ENCODE assay signal across 1 cellular context in the genomic region with DNA sequence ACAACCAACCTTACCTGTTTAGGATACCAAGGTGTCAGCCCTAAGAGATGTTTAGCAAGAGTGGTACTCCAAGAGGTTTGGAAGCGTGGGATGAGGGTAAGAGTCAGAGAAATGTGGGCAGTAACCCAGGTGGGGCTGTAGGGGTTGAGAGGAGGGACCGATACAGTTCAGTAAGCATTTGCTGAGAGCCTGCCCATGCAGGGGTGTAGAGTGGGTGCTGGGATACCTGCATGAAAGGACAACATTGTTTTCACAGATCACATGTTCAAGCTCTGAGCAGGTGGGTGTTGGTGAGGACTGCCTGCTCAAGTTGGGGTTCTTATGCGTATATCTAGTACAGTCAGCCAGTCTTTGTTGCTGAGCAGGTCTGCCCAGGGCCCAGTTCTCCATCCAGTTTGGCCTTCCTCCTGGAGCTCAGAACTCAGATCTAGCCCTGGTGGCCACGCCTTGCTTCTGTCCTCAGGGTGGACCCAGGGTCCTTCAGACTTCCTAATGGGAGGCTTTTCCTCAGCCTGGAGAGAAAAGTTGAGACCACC.
TF ChIP-seq lines count a peak whose summit lies in the region.

No MANE protein-coding gene starts in this region.

TF ChIP-seq in SK-N-SH treated with all-trans-retinoic acid at 6 μM for 48 hours, 23 proteins besides CTCF, POLR2A, EP300 and RAD21 (continued from another document):
- TF ChIP-seq, protein P1, sequence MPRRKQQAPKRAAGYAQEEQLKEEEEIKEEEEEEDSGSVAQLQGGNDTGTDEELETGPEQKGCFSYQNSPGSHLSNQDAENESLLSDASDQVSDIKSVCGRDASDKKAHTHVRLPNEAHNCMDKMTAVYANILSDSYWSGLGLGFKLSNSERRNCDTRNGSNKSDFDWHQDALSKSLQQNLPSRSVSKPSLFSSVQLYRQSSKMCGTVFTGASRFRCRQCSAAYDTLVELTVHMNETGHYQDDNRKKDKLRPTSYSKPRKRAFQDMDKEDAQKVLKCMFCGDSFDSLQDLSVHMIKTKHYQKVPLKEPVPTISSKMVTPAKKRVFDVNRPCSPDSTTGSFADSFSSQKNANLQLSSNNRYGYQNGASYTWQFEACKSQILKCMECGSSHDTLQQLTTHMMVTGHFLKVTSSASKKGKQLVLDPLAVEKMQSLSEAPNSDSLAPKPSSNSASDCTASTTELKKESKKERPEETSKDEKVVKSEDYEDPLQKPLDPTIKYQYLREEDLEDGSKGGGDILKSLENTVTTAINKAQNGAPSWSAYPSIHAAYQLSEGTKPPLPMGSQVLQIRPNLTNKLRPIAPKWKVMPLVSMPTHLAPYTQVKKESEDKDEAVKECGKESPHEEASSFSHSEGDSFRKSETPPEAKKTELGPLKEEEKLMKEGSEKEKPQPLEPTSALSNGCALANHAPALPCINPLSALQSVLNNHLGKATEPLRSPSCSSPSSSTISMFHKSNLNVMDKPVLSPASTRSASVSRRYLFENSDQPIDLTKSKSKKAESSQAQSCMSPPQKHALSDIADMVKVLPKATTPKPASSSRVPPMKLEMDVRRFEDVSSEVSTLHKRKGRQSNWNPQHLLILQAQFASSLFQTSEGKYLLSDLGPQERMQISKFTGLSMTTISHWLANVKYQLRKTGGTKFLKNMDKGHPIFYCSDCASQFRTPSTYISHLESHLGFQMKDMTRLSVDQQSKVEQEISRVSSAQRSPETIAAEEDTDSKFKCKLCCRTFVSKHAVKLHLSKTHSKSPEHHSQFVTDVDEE (CRISPR knock-in tag; IDR thresholded peaks at IDR 0.05) = no peak
- TF ChIP-seq ZNF565 (CRISPR knock-in tag; conservative IDR thresholded peaks at IDR 0.05; ENCODE audit: low read depth) = no peak
- no peak for TF ChIP-seq TCF4 (CRISPR knock-in tag; IDR thresholded peaks at IDR 0.05; ENCODE audit: borderline replicate concordance)
- TF ChIP-seq, protein P2, sequence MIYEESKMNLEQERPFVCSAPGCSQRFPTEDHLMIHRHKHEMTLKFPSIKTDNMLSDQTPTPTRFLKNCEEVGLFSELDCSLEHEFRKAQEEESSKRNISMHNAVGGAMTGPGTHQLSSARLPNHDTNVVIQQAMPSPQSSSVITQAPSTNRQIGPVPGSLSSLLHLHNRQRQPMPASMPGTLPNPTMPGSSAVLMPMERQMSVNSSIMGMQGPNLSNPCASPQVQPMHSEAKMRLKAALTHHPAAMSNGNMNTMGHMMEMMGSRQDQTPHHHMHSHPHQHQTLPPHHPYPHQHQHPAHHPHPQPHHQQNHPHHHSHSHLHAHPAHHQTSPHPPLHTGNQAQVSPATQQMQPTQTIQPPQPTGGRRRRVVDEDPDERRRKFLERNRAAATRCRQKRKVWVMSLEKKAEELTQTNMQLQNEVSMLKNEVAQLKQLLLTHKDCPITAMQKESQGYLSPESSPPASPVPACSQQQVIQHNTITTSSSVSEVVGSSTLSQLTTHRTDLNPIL (CRISPR knock-in tag; IDR thresholded peaks at IDR 0.05; ENCODE audit: low read depth) = no peak
- no peak for TF ChIP-seq GLIS3 (CRISPR knock-in tag; IDR thresholded peaks at IDR 0.05)
- TF ChIP-seq, protein P3, sequence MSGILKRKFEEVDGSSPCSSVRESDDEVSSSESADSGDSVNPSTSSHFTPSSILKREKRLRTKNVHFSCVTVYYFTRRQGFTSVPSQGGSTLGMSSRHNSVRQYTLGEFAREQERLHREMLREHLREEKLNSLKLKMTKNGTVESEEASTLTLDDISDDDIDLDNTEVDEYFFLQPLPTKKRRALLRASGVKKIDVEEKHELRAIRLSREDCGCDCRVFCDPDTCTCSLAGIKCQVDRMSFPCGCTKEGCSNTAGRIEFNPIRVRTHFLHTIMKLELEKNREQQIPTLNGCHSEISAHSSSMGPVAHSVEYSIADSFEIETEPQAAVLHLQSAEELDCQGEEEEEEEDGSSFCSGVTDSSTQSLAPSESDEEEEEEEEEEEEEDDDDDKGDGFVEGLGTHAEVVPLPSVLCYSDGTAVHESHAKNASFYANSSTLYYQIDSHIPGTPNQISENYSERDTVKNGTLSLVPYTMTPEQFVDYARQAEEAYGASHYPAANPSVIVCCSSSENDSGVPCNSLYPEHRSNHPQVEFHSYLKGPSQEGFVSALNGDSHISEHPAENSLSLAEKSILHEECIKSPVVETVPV (CRISPR knock-in tag; IDR thresholded peaks at IDR 0.05) = no peak
- TF ChIP-seq, protein P4, sequence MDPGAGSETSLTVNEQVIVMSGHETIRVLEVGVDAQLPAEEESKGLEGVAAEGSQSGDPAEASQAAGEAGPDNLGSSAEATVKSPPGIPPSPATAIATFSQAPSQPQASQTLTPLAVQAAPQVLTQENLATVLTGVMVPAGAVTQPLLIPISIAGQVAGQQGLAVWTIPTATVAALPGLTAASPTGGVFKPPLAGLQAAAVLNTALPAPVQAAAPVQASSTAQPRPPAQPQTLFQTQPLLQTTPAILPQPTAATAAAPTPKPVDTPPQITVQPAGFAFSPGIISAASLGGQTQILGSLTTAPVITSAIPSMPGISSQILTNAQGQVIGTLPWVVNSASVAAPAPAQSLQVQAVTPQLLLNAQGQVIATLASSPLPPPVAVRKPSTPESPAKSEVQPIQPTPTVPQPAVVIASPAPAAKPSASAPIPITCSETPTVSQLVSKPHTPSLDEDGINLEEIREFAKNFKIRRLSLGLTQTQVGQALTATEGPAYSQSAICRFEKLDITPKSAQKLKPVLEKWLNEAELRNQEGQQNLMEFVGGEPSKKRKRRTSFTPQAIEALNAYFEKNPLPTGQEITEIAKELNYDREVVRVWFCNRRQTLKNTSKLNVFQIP (CRISPR knock-in tag; IDR thresholded peaks at IDR 0.05; ENCODE audit: borderline replicate concordance, low read depth) = no peak
TF ChIP-seq in SK-N-SH treated with all-trans-retinoic acid at 6 μM for 48 hours: peak in this region for 0.
